ENCODE assay signal across 1 cellular context in the genomic region with DNA sequence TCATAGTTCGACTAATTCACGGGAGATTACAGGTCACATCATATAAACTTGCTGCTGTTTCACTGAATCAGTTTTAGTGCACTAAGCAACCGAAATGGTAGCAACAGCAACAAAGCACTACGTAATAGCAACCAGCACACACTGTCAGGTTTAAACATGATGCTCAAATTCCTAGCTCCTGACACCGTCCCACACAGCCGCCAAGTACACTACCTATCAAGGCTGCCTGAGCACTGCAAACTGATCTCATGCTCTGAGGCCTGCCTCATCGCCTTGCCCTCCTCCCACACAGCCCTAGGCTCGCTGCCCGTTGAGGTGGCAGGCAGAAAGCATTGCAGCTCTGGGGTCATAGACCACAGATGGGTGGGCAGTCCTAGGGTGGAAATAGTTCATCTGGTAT.
TF ChIP-seq lines count a peak whose summit lies in the region.

No MANE protein-coding gene starts in this region.

TF ChIP-seq in H1, 55 proteins besides CTCF, POLR2A, EP300 and RAD21:
- TF ChIP-seq POU5F1 (IDR thresholded peaks at IDR 0.05; ENCODE audit: low read depth, low read length) = no peak
- TF ChIP-seq EZH2 (IDR thresholded peaks at IDR 0.05; ENCODE audit: low read depth, low read length, severe bottlenecking) = no peak
- no peak for TF ChIP-seq CTBP2 (IDR thresholded peaks at IDR 0.05; ENCODE audit: borderline replicate concordance, insufficient read depth, insufficient read length, low read length)
- TF ChIP-seq MAX (IDR thresholded peaks at IDR 0.05) = no peak
- no peak for TF ChIP-seq CBX8 (IDR thresholded peaks at IDR 0.05; ENCODE audit: borderline replicate concordance, low read depth, low read length)
- no peak for TF ChIP-seq SUZ12 (IDR thresholded peaks at IDR 0.05; ENCODE audit: low read length)
- no peak for TF ChIP-seq KDM4A (IDR thresholded peaks at IDR 0.05; ENCODE audit: low read depth, low read length, severe bottlenecking)
- no peak for TF ChIP-seq SIN3A (conservative IDR thresholded peaks at IDR 0.05 in 1 of 2, IDR thresholded peaks at IDR 0.05 in 1 of 2; ENCODE audit: low read depth in 1 of 2, low read length in 2 of 2)
- no peak for TF ChIP-seq RFX5 (IDR thresholded peaks at IDR 0.05; ENCODE audit: borderline replicate concordance, low read depth, low read length)
- TF ChIP-seq TBP (IDR thresholded peaks at IDR 0.05; ENCODE audit: low read depth, low read length) = no peak
- TF ChIP-seq CEBPB (IDR thresholded peaks at IDR 0.05; ENCODE audit: low read depth, low read length) = no peak
- no peak for TF ChIP-seq TAF1 (IDR thresholded peaks at IDR 0.05; ENCODE audit: low read depth, low read length)
- TF ChIP-seq SRF (IDR thresholded peaks at IDR 0.05; ENCODE audit: low read depth, low read length) = no peak
- TF ChIP-seq BCL11A (IDR thresholded peaks at IDR 0.05; ENCODE audit: low read depth in 2 of 2, low read length in 2 of 2) = no peak
- no peak for TF ChIP-seq JUN (IDR thresholded peaks at IDR 0.05; ENCODE audit: low read depth, low read length)
- TF ChIP-seq RBBP5 (IDR thresholded peaks at IDR 0.05; ENCODE audit: borderline replicate concordance, low read depth, low read length) = no peak
- no peak for TF ChIP-seq TAF7 (optimal IDR thresholded peaks at IDR 0.05; ENCODE audit: borderline replicate concordance, low read depth, low read length)
- TF ChIP-seq CHD2 (IDR thresholded peaks at IDR 0.05; ENCODE audit: low read length) = no peak
